Comparison of ENCODE assay signal across 8 cellular contexts in genomic region chr9:113807173-113808061, GRCh38.
DNase-seq lines count a peak whose midpoint lies in the region; ATAC-seq, FAIRE-seq and TF ChIP-seq lines count a peak whose summit lies in the region.

No MANE protein-coding gene starts in this region.

- H3K4me1 ChIP-seq in endothelial cell of umbilical vein (ENCODE audit: control insufficient read depth, extremely low read depth, insufficient read depth, low read length): no peaks in the 10 kb centered on the region

- no peaks in the 10 kb centered on the region for H3K9me1 ChIP-seq in endothelial cell of umbilical vein (replicated peaks; ENCODE audit: control insufficient read depth, extremely low read depth, insufficient read depth, low read length)

- no peaks in the 10 kb centered on the region for H3K79me2 ChIP-seq in endothelial cell of umbilical vein (ENCODE audit: control insufficient read depth, insufficient read depth, low read length)

- TF ChIP-seq POLR2A in endothelial cell of umbilical vein (IDR thresholded peaks at IDR 0.05; ENCODE audit: low read depth, low read length): no peak

- no peaks in the 10 kb centered on the region for H3K9me3 Mint-ChIP-seq in WTC11

- no TSS peak for BruUV-seq in endothelial cell of umbilical vein (replicated peaks; lab: Mats Ljungman, UMichigan)

- no peaks in the 10 kb centered on the region for H3K27me3 Mint-ChIP-seq in WTC11 (ENCODE audit: low read depth)

- no peaks in the 10 kb centered on the region for H4K20me1 ChIP-seq in endothelial cell of umbilical vein (replicated peaks; ENCODE audit: control insufficient read depth, extremely low read depth, insufficient read depth, low read length)

- H3K36me3 ChIP-seq in endothelial cell of umbilical vein (ENCODE audit: control insufficient read depth in 2 of 2, extremely low read depth in 1 of 2, insufficient read depth in 2 of 2, low read length in 2 of 2): no peaks in the 10 kb centered on the region

- TF ChIP-seq CTCF in GM12875 (IDR thresholded peaks at IDR 0.05; ENCODE audit: borderline replicate concordance, insufficient read depth, low read depth, low read length): peak; percentile 80
- peak; percentile 88 for TF ChIP-seq CTCF in WTC11 (IDR thresholded peaks at IDR 0.05)
- TF ChIP-seq CTCF in endothelial cell of umbilical vein (IDR thresholded peaks at IDR 0.05; ENCODE audit: extremely low read depth in 1 of 2, insufficient read depth in 1 of 2, low read depth in 1 of 2, low read length in 2 of 2): peak; percentile 84 to 87

- intact Hi-C loops in endothelial cell of umbilical vein (cut with micrococcal nuclease): loop anchor here (1.0 to 5.0 kb wide), 7 partner anchors 69 to 275 kb away; partner anchors contain the start of gene ZNF618

- dilution Hi-C loops in endothelial cell of umbilical vein (cut with MboI; ENCODE audit: extremely low pct_ligation_motif_present, low sequenced_read_pairs): no loop called here

- no peak overlapping the region for H3K4me3 Mint-ChIP-seq in WTC11

- CTCF ChIA-PET in WTC11 (lab: Charles Lee): interaction anchor here (0.7 to 2.2 kb wide), 18 partner anchors 9 to 300 kb away, joined by 3 to 7 read pairs (median 3); no protein-coding TSS in a partner anchor
- CTCF ChIA-PET in endothelial cell of umbilical vein (lab: Charles Lee): interaction anchor here (0.7 to 2.8 kb wide), 16 partner anchors 9 to 301 kb away, joined by 3 to 26 read pairs (median 3); partner anchors contain the start of gene ZNF618

- peak; percentile 89 for ATAC-seq in WTC11
- ATAC-seq in stimulated activated naive CD8-positive, alpha-beta T cell treated with anti-CD3 and anti-CD28 coated beads, Interleukin-15, Interleukin-2, amounts not matched to agents 100 U/mL and 50 U/mL, for 24 hours: no peak
- no peak for ATAC-seq in HG02571 (IDR thresholded peaks at IDR 0.05; ENCODE audit: unreplicated experiment)

- H3K27ac ChIP-seq in endothelial cell of umbilical vein (ENCODE audit: insufficient read depth, low read depth, low read length): no peak overlapping the region

- POLR2A ChIA-PET in WTC11 (lab: Charles Lee) (no interaction called here), endothelial cell of umbilical vein (lab: Charles Lee) (no interaction called here)

- peak overlapping the region; percentile 15 for H3K4me2 ChIP-seq in endothelial cell of umbilical vein (ENCODE audit: insufficient read depth, low read length)

- no peak overlapping the region for H3K4me3 ChIP-seq in GM12875 (ENCODE audit: low read depth, low read length)
- peak overlapping the region in 1 of 3 experiments; percentile 25 for H3K4me3 ChIP-seq in endothelial cell of umbilical vein (replicated peaks in 1 of 3; ENCODE audit: insufficient read depth in 1 of 3, low read depth in 1 of 3, low read length in 3 of 3)

- in situ Hi-C loops in ACHN (cut with HindIII; ENCODE audit: low pct_ligation_motif_present, low pct_unique_long_range_greater_than_20kb, low sequenced_read_pairs): no loop called here

- no peak overlapping the region for H3K27ac Mint-ChIP-seq in WTC11

- H3K27me3 ChIP-seq in endothelial cell of umbilical vein (ENCODE audit: control insufficient read depth in 2 of 2, insufficient read depth in 2 of 2, low read length in 2 of 2): no peaks in the 10 kb centered on the region

- H3K9me3 ChIP-seq in endothelial cell of umbilical vein (replicated peaks; ENCODE audit: control insufficient read depth, insufficient read depth, low read length): no peaks in the 10 kb centered on the region

- peaks cover 7% of the 10 kb centered on the region; the same call in 1 of the 2 replicates for H3K4me1 Mint-ChIP-seq in WTC11

- H3K9ac ChIP-seq in endothelial cell of umbilical vein (replicated peaks; ENCODE audit: extremely low read depth, insufficient read depth, low read length): no peak overlapping the region

- peak overlapping the region; percentile 52 for H2AFZ ChIP-seq in endothelial cell of umbilical vein (ENCODE audit: low read depth, low read length)

- FAIRE-seq in endothelial cell of umbilical vein (lab: Jason Lieb, UNC): peak; percentile 97

- no peaks in the 10 kb centered on the region for H3K36me3 Mint-ChIP-seq in WTC11

- DNase-seq in ACHN (peak; percentile 45), NCI-H1417 treated with DMSO at 0.1 percent for 48 hours (lab: John Stamatoyannopoulos, UW) (peak; percentile 5), WTC11 (ENCODE audit: low spot score) (peak; percentile 67), endothelial cell of umbilical vein (ENCODE audit: low read depth, low spot score) (peak; percentile 73), midbrain (lab: John Stamatoyannopoulos, UW) (peak; percentile 51)
- DNase-seq in stimulated activated naive CD8-positive, alpha-beta T cell treated with anti-CD3 and anti-CD28 coated beads, Interleukin-15, Interleukin-2, amounts not matched to agents 100 U/mL and 50 U/mL, for 24 hours: peak; percentile 30

TF ChIP-seq in WTC11, 78 proteins besides CTCF, POLR2A, EP300 and RAD21:
- TF ChIP-seq ERG (CRISPR knock-in tag; IDR thresholded peaks at IDR 0.05): 0 out of 2 replicates have a peak, but pooled peaks have one; percentile 70
- no peak for TF ChIP-seq CDX4 (CRISPR knock-in tag; IDR thresholded peaks at IDR 0.05; ENCODE audit: borderline replicate concordance)

TF ChIP-seq in endothelial cell of umbilical vein, 7 proteins besides CTCF, POLR2A, EP300 and RAD21:
- TF ChIP-seq, protein P1, sequence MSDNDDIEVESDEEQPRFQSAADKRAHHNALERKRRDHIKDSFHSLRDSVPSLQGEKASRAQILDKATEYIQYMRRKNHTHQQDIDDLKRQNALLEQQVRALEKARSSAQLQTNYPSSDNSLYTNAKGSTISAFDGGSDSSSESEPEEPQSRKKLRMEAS (IDR thresholded peaks at IDR 0.05; ENCODE audit: insufficient read depth, insufficient read length): no peak
- TF ChIP-seq FOS (IDR thresholded peaks at IDR 0.05; ENCODE audit: borderline replicate concordance, insufficient read depth, low read length) (no peak), JUN (IDR thresholded peaks at IDR 0.05; ENCODE audit: borderline replicate concordance, insufficient read depth, insufficient read length, low read depth) (no peak), EZH2 (IDR thresholded peaks at IDR 0.05; ENCODE audit: borderline replicate concordance, low read depth, low read length, severe bottlenecking) (no peak), MYC (IDR thresholded peaks at IDR 0.05; ENCODE audit: low read depth, low read length) (no peak), POLR2AphosphoS5 (IDR thresholded peaks at IDR 0.05; ENCODE audit: insufficient read depth, low read depth, low read length) (no peak), GATA2 (IDR thresholded peaks at IDR 0.05; ENCODE audit: insufficient read depth, insufficient read length, low read depth, low read length) (no peak)

Comparison
In these comparisons a context has a peak if more than half of its experiments do, and no peak if none do; other contexts are left out.
1. DNase-seq: peak in every context shown above with its lines; median percentile 73 in endothelial cell of umbilical vein; 67 in WTC11; 51 in midbrain; 45 in ACHN; 30 in stimulated activated naive CD8-positive, alpha-beta T cell treated with anti-CD3 and anti-CD28 coated beads, Interleukin-15, Interleukin-2, amounts not matched to agents 100 U/mL and 50 U/mL, for 24 hours; 5 in NCI-H1417 treated with DMSO at 0.1 percent for 48 hours.